1 cellular context compared by ENCODE assay signal in the genomic region with DNA sequence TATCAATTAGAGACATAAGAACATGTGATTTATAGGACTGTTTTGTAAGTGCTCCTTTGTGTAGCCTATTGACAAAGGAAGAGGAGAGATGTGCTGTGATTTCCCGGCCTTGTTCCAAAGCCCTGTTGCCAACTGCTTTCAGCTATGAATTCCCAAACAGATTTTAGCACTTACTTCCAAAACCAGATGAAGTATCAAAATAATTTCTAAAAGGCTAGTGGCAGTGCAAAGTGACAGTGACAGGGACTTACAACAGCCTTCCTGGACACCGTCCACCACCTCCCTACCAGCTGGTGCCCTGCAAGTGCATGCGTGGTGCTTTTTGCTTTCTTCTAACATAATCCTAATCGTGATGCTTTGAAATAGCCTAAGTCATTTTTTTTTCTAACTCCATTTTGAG.
TF ChIP-seq lines count a peak whose summit lies in the region.

No MANE protein-coding gene starts in this region.

TF ChIP-seq in IMR-90, 13 proteins besides CTCF, POLR2A, EP300 and RAD21:
- TF ChIP-seq MAZ (IDR thresholded peaks at IDR 0.05; ENCODE audit: borderline replicate concordance, low read depth, low read length) = no peak
- no peak for TF ChIP-seq SMC3 (IDR thresholded peaks at IDR 0.05; ENCODE audit: low read depth, low read length)
- TF ChIP-seq USF2 (IDR thresholded peaks at IDR 0.05; ENCODE audit: low read depth, low read length) = no peak
- TF ChIP-seq NFE2L2 (IDR thresholded peaks at IDR 0.05; ENCODE audit: low read depth, low read length) = no peak
- no peak for TF ChIP-seq RCOR1 (IDR thresholded peaks at IDR 0.05; ENCODE audit: insufficient replicate concordance, low read length)
- no peak for TF ChIP-seq MXI1 (IDR thresholded peaks at IDR 0.05; ENCODE audit: borderline replicate concordance, low read depth, low read length)
- TF ChIP-seq ELK1 (IDR thresholded peaks at IDR 0.05; ENCODE audit: borderline replicate concordance, low read depth, low read length) = no peak
- TF ChIP-seq FOS (IDR thresholded peaks at IDR 0.05; ENCODE audit: low read depth, low read length) = no peak
- TF ChIP-seq CEBPB (IDR thresholded peaks at IDR 0.05; ENCODE audit: low read depth, low read length) = no peak
- no peak for TF ChIP-seq BHLHE40 (IDR thresholded peaks at IDR 0.05; ENCODE audit: low read depth, low read length)
- no peak for TF ChIP-seq MAFK (IDR thresholded peaks at IDR 0.05; ENCODE audit: low read depth, low read length)
- no peak for TF ChIP-seq RFX5 (IDR thresholded peaks at IDR 0.05; ENCODE audit: low read depth, low read length)
- TF ChIP-seq CHD1 (IDR thresholded peaks at IDR 0.05; ENCODE audit: low read depth, low read length) = no peak
